ENCODE assay signal across 8 cellular contexts in the genomic region with DNA sequence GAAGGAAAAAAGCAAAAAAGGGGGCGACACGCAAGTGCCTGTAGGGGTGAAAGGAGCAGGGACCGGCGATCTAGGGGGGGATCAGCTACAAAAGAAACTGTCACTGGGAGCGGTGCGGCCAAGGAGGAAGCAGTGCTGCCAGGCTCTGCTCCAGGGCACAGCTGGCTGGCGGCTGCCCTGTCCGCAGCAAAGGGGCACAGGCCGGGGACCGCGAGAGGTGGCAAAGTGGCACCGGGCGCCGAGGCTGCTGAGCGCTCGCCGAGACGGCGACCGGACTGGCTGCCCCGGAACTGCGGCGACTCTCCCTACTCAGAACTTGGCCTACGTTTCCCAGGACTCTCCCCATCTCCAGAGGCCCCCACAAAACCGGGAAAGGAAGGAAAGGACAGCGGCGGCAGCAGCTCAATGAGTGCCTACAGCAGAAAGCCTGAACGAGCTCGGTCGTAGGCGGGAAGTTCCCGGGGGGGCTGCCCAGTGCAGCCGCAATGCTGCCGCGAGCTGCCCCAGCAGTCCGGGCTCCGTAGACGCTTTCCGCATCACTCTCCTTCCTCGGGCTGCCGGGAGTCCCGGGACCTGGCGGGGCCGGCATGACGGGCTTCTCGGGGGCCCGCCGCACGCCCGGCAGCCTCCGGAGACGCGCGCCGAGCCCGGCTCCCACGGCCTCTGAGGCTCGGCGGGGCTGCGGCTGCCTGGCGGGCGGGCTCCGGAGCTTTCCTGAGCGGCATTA. TPM values are rescaled to one million over a fixed set of nuclear protein-coding genes. Genes with fewer than 3 reads are reported as not detected.
A peak's percentile ranks its signal among the peaks of the same experiment; 100 is the strongest.
DNase-seq lines count a peak whose midpoint lies in the region; ATAC-seq and TF ChIP-seq lines count a peak whose summit lies in the region.

No MANE protein-coding gene starts in this region.

- peak overlapping the region; percentile 86 for H3K27ac Mint-ChIP-seq in stimulated activated naive B cell treated with anti-CD40 and anti-IgM and Interleukin-4, amounts not matched to agents 10 μg/mL and 1 μg/mL and 100 μg/mL, for 72 hours

- H3K36me3 Mint-ChIP-seq in stimulated activated naive B cell treated with anti-CD40 and anti-IgM and Interleukin-4, amounts not matched to agents 10 μg/mL and 1 μg/mL and 100 μg/mL, for 72 hours = no peaks in the 10 kb centered on the region

- H3K27ac ChIP-seq in duodenal mucosa (ENCODE audit: low read depth, low read length) (peak overlapping the region; percentile 83), lung (ENCODE audit: low read depth in 1 of 2, low read length in 1 of 2) (peak overlapping the region; percentile 95 to 99)

- H3K4me3 Mint-ChIP-seq in stimulated activated naive B cell treated with anti-CD40 and anti-IgM and Interleukin-4, amounts not matched to agents 10 μg/mL and 1 μg/mL and 100 μg/mL, for 72 hours = peak overlapping the region; percentile 83 to 93

- H3K4me3 ChIP-seq in Jurkat, Clone E6-1 (ENCODE audit: low read length) = peak overlapping the region; percentile 97
- H3K4me3 ChIP-seq in duodenal mucosa (ENCODE audit: low read depth in 1 of 2, low read length in 2 of 2) (peak overlapping the region; percentile 99), lung (peak overlapping the region; percentile 72)

- DNase-seq in GDM1 (lab: John Stamatoyannopoulos, UW) (peak; percentile 68), lung (ENCODE audit: low spot score) (peak; percentile 51), EL (no peak)
- no peak for DNase-seq in Jurkat, Clone E6-1 (ENCODE audit: low read depth, low spot score)
- peak; percentile 10 to 32 for DNase-seq in activated CD4-positive, alpha-beta T cell treated with anti-CD3 and anti-CD28 coated beads for 4 hours
- DNase-seq in stimulated activated naive B cell treated with anti-CD40 and anti-IgM and Interleukin-4, amounts not matched to agents 10 μg/mL and 1 μg/mL and 100 μg/mL, for 72 hours = peak; percentile 55

- peak overlapping the region; percentile 86 to 98 for H3K9ac ChIP-seq in duodenal mucosa (ENCODE audit: low read depth in 1 of 2, low read length in 2 of 2)

- H3K27me3 ChIP-seq in duodenal mucosa (ENCODE audit: control insufficient read depth in 1 of 2, insufficient read depth in 2 of 2, low read length in 2 of 2) (no peaks in the 10 kb centered on the region), lung (ENCODE audit: control insufficient read depth, insufficient read depth) (no peaks in the 10 kb centered on the region)

- H3K4me1 ChIP-seq in duodenal mucosa (ENCODE audit: control insufficient read depth in 1 of 2, insufficient read depth in 2 of 2, low read length in 2 of 2) (peaks cover 0 to 12% of the 10 kb centered on the region in 2 donors), lung (ENCODE audit: control insufficient read depth in 2 of 2, insufficient read depth in 2 of 2, low read length in 2 of 2) (no peaks in the 10 kb centered on the region)

- H3K27me3 Mint-ChIP-seq in stimulated activated naive B cell treated with anti-CD40 and anti-IgM and Interleukin-4, amounts not matched to agents 10 μg/mL and 1 μg/mL and 100 μg/mL, for 72 hours = peaks cover 8 to 13% of the 10 kb centered on the region in 2 donors

- no peak for TF ChIP-seq CTCF in lung (IDR thresholded peaks at IDR 0.05; ENCODE audit: control extremely low read depth, extremely low read depth)

- H3K9me3 ChIP-seq in duodenal mucosa (ENCODE audit: control insufficient read depth in 1 of 2, low read length in 2 of 2) = no peaks in the 10 kb centered on the region
- H3K9me3 ChIP-seq in lung (ENCODE audit: control insufficient read depth in 2 of 2, insufficient read depth in 1 of 2, low read length in 1 of 2) = no peaks in the 10 kb centered on the region

- ATAC-seq in GM21576 (IDR thresholded peaks at IDR 0.05; ENCODE audit: unreplicated experiment) (peak; percentile 20), lung (ENCODE audit: insufficient read depth, low FRiP score) (peak; percentile 8)
- ATAC-seq in stimulated activated naive B cell treated with anti-CD40 and anti-IgM and Interleukin-4, amounts not matched to agents 10 μg/mL and 1 μg/mL and 100 μg/mL, for 72 hours (replicated peaks) = peak; percentile 53 to 56

- H3K36me3 ChIP-seq in duodenal mucosa (ENCODE audit: control insufficient read depth in 1 of 2, insufficient read depth in 2 of 2, low read length in 2 of 2) (no peaks in the 10 kb centered on the region), lung (ENCODE audit: control insufficient read depth in 2 of 2, insufficient read depth in 2 of 2, low read length in 2 of 2) (no peaks in the 10 kb centered on the region)

- 0% methylated on average over 50 to 64 of the region's 64 CpGs for WGBS in lung, 2 donors

- peaks cover 11 to 21% of the 10 kb centered on the region in 2 donors for H3K4me1 Mint-ChIP-seq in stimulated activated naive B cell treated with anti-CD40 and anti-IgM and Interleukin-4, amounts not matched to agents 10 μg/mL and 1 μg/mL and 100 μg/mL, for 72 hours

- no peaks in the 10 kb centered on the region for H3K9me3 Mint-ChIP-seq in stimulated activated naive B cell treated with anti-CD40 and anti-IgM and Interleukin-4, amounts not matched to agents 10 μg/mL and 1 μg/mL and 100 μg/mL, for 72 hours

RNA-seq across cellular contexts. Expression of a gene that starts 1.0 kb away (rescaled TPM):
- 94.3 TPM for polyA plus RNA-seq in Jurkat, Clone E6-1 (2012; ENCODE audit: insufficient read depth, insufficient read length)
- total RNA-seq in lung = 1 to 10 TPM; 7.7 to 8.9 TPM
- 1 to 10 TPM; 5.7 to 7.4 TPM for polyA plus RNA-seq in lung

RNA-seq across cellular contexts. Expression of a gene that starts 9.0 kb away (rescaled TPM):
- polyA plus RNA-seq in Jurkat, Clone E6-1 (2012; ENCODE audit: insufficient read depth, insufficient read length) = 135 TPM
- total RNA-seq in lung = 10 to 100 TPM; 46.2 to 51.6 TPM
- polyA plus RNA-seq in lung = 10 to 100 TPM; 27.2 to 27.9 TPM

Comparison
In these comparisons a context has a peak if more than half of its experiments do, and no peak if none do; other contexts are left out.
1. DNase-seq: peak in GDM1 (single experiment), activated CD4-positive, alpha-beta T cell treated with anti-CD3 and anti-CD28 coated beads for 4 hours (2 of 2), lung (single experiment) and stimulated activated naive B cell treated with anti-CD40 and anti-IgM and Interleukin-4, amounts not matched to agents 10 μg/mL and 1 μg/mL and 100 μg/mL, for 72 hours (single experiment); none in Jurkat, Clone E6-1 (single experiment) and EL (single experiment).
2. Peak in every context shown above with its lines, with median percentiles within 50 percentile points of each other: ATAC-seq and H3K4me3 ChIP-seq.